15 cellular contexts compared by ENCODE assay signal in genomic region chr7:76394962-76395361, GRCh38. TPM values are rescaled to one million over a fixed set of nuclear protein-coding genes. Genes with fewer than 3 reads are reported as not detected.
DNase-seq lines count a peak whose midpoint lies in the region; ATAC-seq, FAIRE-seq and TF ChIP-seq lines count a peak whose summit lies in the region.
"Had no signal": no experiment of that assay in that cellular context is flagged by ENCODE, and none has a peak within 500 bp of the region (broad histone marks: within the 10 kb centered on the region; RNA-seq: fewer than 3 reads in every experiment).

No MANE protein-coding gene starts in this region.

- POLR2A ChIA-PET in A673 (lab: Charles Lee; ENCODE audit: low non-redundant PET): no interaction called here

- no peak overlapping the region for H3K27ac Mint-ChIP-seq in activated T-helper 1 cell treated with anti-CD3 and anti-CD28 coated beads, Interleukin-12 subunit alpha, Interleukin-12 subunit beta, Interleukin-2, Interleukin-4 antibody, amounts not matched to agents 30 ng/mL and 10 ng/mL and 1 ng/mL, durations not matched to agents 14 hours and 24 hours and 36 hours
- H3K27ac Mint-ChIP-seq in naive B cell: no peak overlapping the region
- H3K27ac Mint-ChIP-seq: activated CD8-positive, alpha-beta T cell treated with anti-CD3 and anti-CD28 coated beads for 36 hours had no signal

- BruUV-seq in A673 (replicated peaks; lab: Mats Ljungman, UMichigan): no TSS peak

- peak overlapping the region; percentile 57 for H3K27ac ChIP-seq in A673 (ENCODE audit: low read depth, low read length, poor library complexity, severe bottlenecking)
- H3K27ac ChIP-seq in small intestine (ENCODE audit: low read depth in 1 of 2, low read length in 1 of 2): no peak overlapping the region
- H3K27ac ChIP-seq: lower lobe of right lung had no signal

- CTCF ChIA-PET in A673 (lab: Charles Lee): no interaction called here

- intact Hi-C loops in A673 (cut with micrococcal nuclease; ENCODE audit: unreplicated experiment): no loop called here
- intact Hi-C loops in activated T-helper 1 cell treated with anti-CD3 and anti-CD28 coated beads, Interleukin-12 subunit alpha, Interleukin-12 subunit beta, Interleukin-2, Interleukin-4 antibody, amounts not matched to agents 30 ng/mL and 10 ng/mL and 1 ng/mL, durations not matched to agents 14 hours and 24 hours and 36 hours (cut with micrococcal nuclease): no loop called here

- H3K4me3 Mint-ChIP-seq in activated T-helper 1 cell treated with anti-CD3 and anti-CD28 coated beads, Interleukin-12 subunit alpha, Interleukin-12 subunit beta, Interleukin-2, Interleukin-4 antibody, amounts not matched to agents 30 ng/mL and 10 ng/mL and 1 ng/mL, durations not matched to agents 14 hours and 24 hours and 36 hours: peak overlapping the region; percentile 30
- peak overlapping the region in 5 of 8 donors; percentile 7 to 89 (median 62) for H3K4me3 Mint-ChIP-seq in naive B cell
- H3K4me3 Mint-ChIP-seq: activated CD8-positive, alpha-beta T cell treated with anti-CD3 and anti-CD28 coated beads for 36 hours had no signal

- H3K36me3 Mint-ChIP-seq in activated T-helper 1 cell treated with anti-CD3 and anti-CD28 coated beads, Interleukin-12 subunit alpha, Interleukin-12 subunit beta, Interleukin-2, Interleukin-4 antibody, amounts not matched to agents 30 ng/mL and 10 ng/mL and 1 ng/mL, durations not matched to agents 14 hours and 24 hours and 36 hours (ENCODE audit: low read depth): no peaks in the 10 kb centered on the region
- H3K36me3 Mint-ChIP-seq in naive B cell: no peaks in the 10 kb centered on the region

- WGBS in small intestine, 3 donors: 91 to 96% (median 92%) methylated on average over 9 of the region's 9 CpGs

- no peaks in the 10 kb centered on the region for H3K36me3 ChIP-seq in A673 (ENCODE audit: insufficient read depth, low read length, poor library complexity, severe bottlenecking)
- no peaks in the 10 kb centered on the region for H3K36me3 ChIP-seq in small intestine (ENCODE audit: control insufficient read depth in 2 of 2, insufficient read depth in 2 of 2, low read length in 2 of 2)
- H3K36me3 ChIP-seq: lower lobe of right lung had no signal

- no peak for TF ChIP-seq CTCF in A673 (conservative IDR thresholded peaks at IDR 0.05; ENCODE audit: low read depth, low read length)

- H3K4me1 ChIP-seq in A673 (ENCODE audit: insufficient read depth, low read length, poor library complexity, severe bottlenecking): peaks cover 21% of the 10 kb centered on the region
- H3K4me1 ChIP-seq in small intestine (ENCODE audit: control insufficient read depth in 2 of 2, insufficient read depth in 1 of 2, low read depth in 1 of 2, low read length in 1 of 2): peaks cover 0 to 3% of the 10 kb centered on the region in 2 donors

- H3K9me3 Mint-ChIP-seq in activated T-helper 1 cell treated with anti-CD3 and anti-CD28 coated beads, Interleukin-12 subunit alpha, Interleukin-12 subunit beta, Interleukin-2, Interleukin-4 antibody, amounts not matched to agents 30 ng/mL and 10 ng/mL and 1 ng/mL, durations not matched to agents 14 hours and 24 hours and 36 hours: no peaks in the 10 kb centered on the region
- H3K9me3 Mint-ChIP-seq in naive B cell: no peaks in the 10 kb centered on the region
- H3K9me3 Mint-ChIP-seq: activated CD8-positive, alpha-beta T cell treated with anti-CD3 and anti-CD28 coated beads for 36 hours had no signal

- H3K4me1 Mint-ChIP-seq in activated T-helper 1 cell treated with anti-CD3 and anti-CD28 coated beads, Interleukin-12 subunit alpha, Interleukin-12 subunit beta, Interleukin-2, Interleukin-4 antibody, amounts not matched to agents 30 ng/mL and 10 ng/mL and 1 ng/mL, durations not matched to agents 14 hours and 24 hours and 36 hours (ENCODE audit: low read depth): peaks cover 22% of the 10 kb centered on the region
- H3K4me1 Mint-ChIP-seq in naive B cell: peaks cover 12 to 22% (median 13%) of the 10 kb centered on the region in 3 donors

- peaks cover 2% of the 10 kb centered on the region for H3K27me3 Mint-ChIP-seq in activated T-helper 1 cell treated with anti-CD3 and anti-CD28 coated beads, Interleukin-12 subunit alpha, Interleukin-12 subunit beta, Interleukin-2, Interleukin-4 antibody, amounts not matched to agents 30 ng/mL and 10 ng/mL and 1 ng/mL, durations not matched to agents 14 hours and 24 hours and 36 hours (ENCODE audit: insufficient read depth)
- no peaks in the 10 kb centered on the region for H3K27me3 Mint-ChIP-seq in naive B cell
- H3K27me3 Mint-ChIP-seq: activated CD8-positive, alpha-beta T cell treated with anti-CD3 and anti-CD28 coated beads for 36 hours had no signal

- DNase-seq in A673 (ENCODE audit: low spot score) (no peak), GF-D8 (lab: John Stamatoyannopoulos, UW) (peak; percentile 19), naive B cell (no peak), SIG-M5 (lab: John Stamatoyannopoulos, UW) (no peak), small intestine (no peak), inferior parietal cortex (ENCODE audit: extremely low spot score) (no peak), NCI-H1694 (lab: John Stamatoyannopoulos, UW) (no peak)
- DNase-seq in activated T-helper 1 cell treated with anti-CD3 and anti-CD28 coated beads, Interleukin-12 subunit alpha, Interleukin-12 subunit beta, Interleukin-2, Interleukin-4 antibody, amounts not matched to agents 30 ng/mL and 10 ng/mL and 1 ng/mL, durations not matched to agents 14 hours and 24 hours and 36 hours (ENCODE audit: low spot score): no peak
- DNase-seq: activated CD8-positive, alpha-beta T cell treated with anti-CD3 and anti-CD28 coated beads for 36 hours; NCI-H1436 treated with DMSO at 0.1 percent for 48 hours; NCI-H748 treated with DMSO at 0.1 percent for 48 hours had no signal

- H3K9me3 ChIP-seq in A673 (ENCODE audit: low read depth, low read length, poor library complexity, severe bottlenecking): no peaks in the 10 kb centered on the region
- H3K9me3 ChIP-seq in small intestine (ENCODE audit: control insufficient read depth, low read depth): no peaks in the 10 kb centered on the region
- H3K9me3 ChIP-seq: lower lobe of right lung had no signal

- H3K27me3 ChIP-seq in A673 (replicated peaks; ENCODE audit: insufficient read depth, low read depth, low read length, poor library complexity): no peaks in the 10 kb centered on the region
- no peaks in the 10 kb centered on the region for H3K27me3 ChIP-seq in small intestine (ENCODE audit: control insufficient read depth in 2 of 2, insufficient read depth in 2 of 2, low read length in 2 of 2)

- no peak for ATAC-seq in naive B cell (ENCODE audit: low read depth in 2 of 2)
- ATAC-seq: activated CD8-positive, alpha-beta T cell treated with anti-CD3 and anti-CD28 coated beads for 36 hours; HCT116; lower lobe of right lung; Right ventricle myocardium inferior had no signal

- FAIRE-seq in small intestine (lab: Jason Lieb, UNC): no peak
- FAIRE-seq: GM12891 had no signal

- H3K4me3 ChIP-seq in A673 (ENCODE audit: low read depth, low read length, poor library complexity, severe bottlenecking) (no peak overlapping the region), small intestine (ENCODE audit: low read depth in 1 of 2, low read length in 2 of 2) (no peak overlapping the region)
- H3K4me3 ChIP-seq: lower lobe of right lung had no signal

RNA-seq across cellular contexts. Expression of gene SSC4D, which starts 14.5 kb away (rescaled TPM):
- total RNA-seq in A673 (2021): 1.2 and 1.8 TPM in 2 replicates
- 0.64 and 0.73 TPM in 2 replicates for total RNA-seq in activated T-helper 1 cell treated with anti-CD3 and anti-CD28 coated beads, Interleukin-12 subunit alpha, Interleukin-12 subunit beta, Interleukin-2, Interleukin-4 antibody, amounts not matched to agents 30 ng/mL and 10 ng/mL and 1 ng/mL, durations not matched to agents 14 hours and 24 hours and 36 hours
- not detected for polyA plus RNA-seq in naive B cell (ENCODE audit: low read depth in 6 of 6)
- under 1 TPM in 1 of 3 donors, not detected in 2; 0.72 TPM for polyA plus RNA-seq in small intestine

RNA-seq across cellular contexts. Expression of gene ZP3, which starts 29.8 kb away (rescaled TPM):
- total RNA-seq in A673 (2021): 9.4 and 9.8 TPM in 2 replicates
- total RNA-seq in activated T-helper 1 cell treated with anti-CD3 and anti-CD28 coated beads, Interleukin-12 subunit alpha, Interleukin-12 subunit beta, Interleukin-2, Interleukin-4 antibody, amounts not matched to agents 30 ng/mL and 10 ng/mL and 1 ng/mL, durations not matched to agents 14 hours and 24 hours and 36 hours: 4.0 and 4.2 TPM in 2 replicates
- polyA plus RNA-seq in naive B cell (ENCODE audit: low read depth in 6 of 6) (1 to 10 TPM in 5 of 6 donors, under 1 TPM in 1; 0.29 to 4.6 (median 4.0) TPM), small intestine (1 to 10 TPM; 1.4 to 3.7 (median 3.6) TPM)
- total RNA-seq: lower lobe of right lung had no signal

RNA-seq across cellular contexts. Expression of gene YWHAG, which starts 36.2 kb away (rescaled TPM):
- 222 and 249 TPM in 2 replicates for total RNA-seq in A673 (2021)
- 165 and 167 TPM in 2 replicates for total RNA-seq in activated T-helper 1 cell treated with anti-CD3 and anti-CD28 coated beads, Interleukin-12 subunit alpha, Interleukin-12 subunit beta, Interleukin-2, Interleukin-4 antibody, amounts not matched to agents 30 ng/mL and 10 ng/mL and 1 ng/mL, durations not matched to agents 14 hours and 24 hours and 36 hours
- polyA plus RNA-seq in naive B cell (ENCODE audit: low read depth in 6 of 6) (1 to 10 TPM in 5 of 6 donors, under 1 TPM in 1; 0.40 to 2.8 (median 2.2) TPM), small intestine (10 to 100 TPM; 47.4 to 59.2 (median 49.7) TPM)
